ENCODE assay signal across 28 cellular contexts in genomic region chr10:17450024-17450423, GRCh38. TPM values are rescaled to one million over a fixed set of nuclear protein-coding genes. Genes with fewer than 3 reads are reported as not detected.
"Had no signal": no experiment of that assay in that cellular context is flagged by ENCODE, and none has a peak within 500 bp of the region (broad histone marks: within the 10 kb centered on the region; RNA-seq: fewer than 3 reads in every experiment).

No MANE protein-coding gene starts in this region.

- FAIRE-seq: endometrium, islet of Langerhans, keratinocyte had no signal

- DNase-seq: colonic mucosa; cortex of kidney; effector CD8-positive, alpha-beta T cell; effector memory CD8-positive, alpha-beta T cell; endodermal cell; erythroblast; esophagus squamous epithelium; foreskin fibroblast; foreskin melanocyte; gastrocnemius medialis; glutamatergic neuron; head of caudate nucleus; heart right ventricle; hippocampal formation; left cardiac atrium; left lung; left ventricle myocardium superior; lower lobe of right lung; mesendoderm; midbrain had no signal

- H3K4me1 Mint-ChIP-seq: memory B cell had no signal

- ATAC-seq: effector memory CD8-positive, alpha-beta T cell; esophagus mucosa; gastrocnemius medialis; heart right ventricle; left cardiac atrium; left lung; left ventricle myocardium superior; lower lobe of right lung had no signal

- H3K36me3 Mint-ChIP-seq: memory B cell had no signal

- H3K36me3 ChIP-seq: colonic mucosa, esophagus squamous epithelium, gastrocnemius medialis, lower lobe of right lung had no signal

- H3K4me1 ChIP-seq: colonic mucosa, gastrocnemius medialis had no signal

- H3K9me3 ChIP-seq: colonic mucosa had no signal

- H3K27ac Mint-ChIP-seq: dendritic cell treated with granulocyte-macrophage colony-stimulating factor and Interleukin-4, amounts not matched to agents 40 ng/mL and 50 ng/mL, for 4 days; effector memory CD8-positive, alpha-beta T cell; endodermal cell; memory B cell had no signal

- H3K4me3 Mint-ChIP-seq: dendritic cell treated with granulocyte-macrophage colony-stimulating factor and Interleukin-4, amounts not matched to agents 40 ng/mL and 50 ng/mL, for 4 days; effector memory CD8-positive, alpha-beta T cell; endodermal cell; memory B cell had no signal

- H3K27ac ChIP-seq: colonic mucosa, epithelial cell of prostate, esophagus squamous epithelium, gastrocnemius medialis, left lung, lower lobe of right lung had no signal

- H3K4me3 ChIP-seq: colonic mucosa, esophagus squamous epithelium, gastrocnemius medialis, heart right ventricle, left lung, lower lobe of right lung had no signal

RNA-seq across cellular contexts. Expression of gene ST8SIA6, which starts 4.4 kb away (rescaled TPM):
- total RNA-seq: kidney epithelial cell had no signal
- polyA plus RNA-seq: keratinocyte had no signal
